27 cellular contexts compared by ENCODE assay signal in genomic region chr1:225396357-225396756, GRCh38. TPM values are rescaled to one million over a fixed set of nuclear protein-coding genes. Genes with fewer than 3 reads are reported as not detected.
A peak's percentile ranks its signal among the peaks of the same experiment; 100 is the strongest.
DNase-seq lines count a peak whose midpoint lies in the region; ATAC-seq, FAIRE-seq and TF ChIP-seq lines count a peak whose summit lies in the region.
"Had no signal": no experiment of that assay in that cellular context is flagged by ENCODE, and none has a peak within 500 bp of the region (broad histone marks: within the 10 kb centered on the region; RNA-seq: fewer than 3 reads in every experiment).

No MANE protein-coding gene starts in this region.

- H3K79me2 ChIP-seq in K562 (ENCODE audit: control insufficient read depth, insufficient read depth, low read length) (no peaks in the 10 kb centered on the region), PC-9 (ENCODE audit: low read depth) (no peaks in the 10 kb centered on the region; the same call in 1 of the 2 replicates)

- BruUV-seq in K562 (replicated peaks; lab: Mats Ljungman, UMichigan) (no TSS peak), PC-9 (replicated peaks; lab: Mats Ljungman, UMichigan) (no TSS peak)

- no peak for TF ChIP-seq EP300 in K562 (IDR thresholded peaks at IDR 0.05; ENCODE audit: low read length)

- no peaks in the 10 kb centered on the region for H3K9me1 ChIP-seq in K562 (ENCODE audit: control insufficient read depth, insufficient read depth, low read length)

- H2AFZ ChIP-seq in K562 (ENCODE audit: low read depth, low read length) (no peak overlapping the region), PC-9 (no peak overlapping the region)

- intact Hi-C loops in CD4-positive, alpha-beta memory T cell (cut with micrococcal nuclease): no loop called here
- intact Hi-C loops in activated CD8-positive, alpha-beta T cell treated with anti-CD3 and anti-CD28 coated beads for 36 hours (cut with micrococcal nuclease): no loop called here
- intact Hi-C loops in K562 (cut with micrococcal nuclease): no loop called here
- intact Hi-C loops in PC-9 (cut with micrococcal nuclease; ENCODE audit: unreplicated experiment): no loop called here

- CTCF ChIA-PET in CD4-positive, alpha-beta memory T cell (lab: Charles Lee; ENCODE audit: partially characterized antibody): no interaction called here
- CTCF ChIA-PET in activated CD8-positive, alpha-beta T cell treated with anti-CD3 and anti-CD28 coated beads for 36 hours (lab: Charles Lee): no interaction called here
- CTCF ChIA-PET in K562 (lab: Yijun Ruan, JAX; ENCODE audit: low intra/inter-chr PET ratio) (no interaction called here), PC-9 (lab: Charles Lee) (no interaction called here)

- POLR2A ChIA-PET in CD4-positive, alpha-beta memory T cell (lab: Charles Lee; ENCODE audit: partially characterized antibody): no interaction called here
- POLR2A ChIA-PET in activated CD8-positive, alpha-beta T cell treated with anti-CD3 and anti-CD28 coated beads for 36 hours (lab: Charles Lee): no interaction called here
- POLR2A ChIA-PET in K562 (lab: Yijun Ruan, JAX) (interaction anchor here (0.7 to 3.9 kb wide), 3 partner anchors 9 to 23 kb away, joined by 3 to 18 read pairs (median 14); no protein-coding TSS in a partner anchor), PC-9 (lab: Charles Lee; ENCODE audit: unreplicated experiment) (no interaction called here)

- H3K9me2 ChIP-seq in PC-9 (ENCODE audit: insufficient read depth): no peaks in the 10 kb centered on the region

- no peaks in the 10 kb centered on the region for H3K27me3 ChIP-seq in CD4-positive, CD25-positive, alpha-beta regulatory T cell (ENCODE audit: control insufficient read depth, insufficient read depth, low read length)
- no peaks in the 10 kb centered on the region for H3K27me3 ChIP-seq in CD4-positive, alpha-beta memory T cell (ENCODE audit: insufficient read depth, low read length)
- H3K27me3 ChIP-seq in K562 (ENCODE audit: control insufficient read depth in 2 of 2, insufficient read depth in 2 of 2, low read length in 2 of 2) (no peaks in the 10 kb centered on the region), PC-9 (ENCODE audit: insufficient read depth, low read depth) (no peaks in the 10 kb centered on the region)
- H3K27me3 ChIP-seq: BLaER1 had no signal

- H3K4me2 ChIP-seq in K562 (ENCODE audit: insufficient read depth, low read length): no peak overlapping the region
- H3K4me2 ChIP-seq in PC-9: no peak overlapping the region
- H3K4me2 ChIP-seq: BLaER1 had no signal

- peaks cover 38% of the 10 kb centered on the region; the same call in 1 of the 2 replicates for H3F3A ChIP-seq in PC-9 (ENCODE audit: insufficient read depth, low read depth)

- no peak for TF ChIP-seq CTCF in activated CD8-positive, alpha-beta T cell treated with anti-CD3 and anti-CD28 coated beads for 36 hours (IDR thresholded peaks at IDR 0.05)
- TF ChIP-seq CTCF in K562 (IDR thresholded peaks at IDR 0.05 in 2 of 3, conservative IDR thresholded peaks at IDR 0.05 in 1 of 3; ENCODE audit: insufficient read depth in 2 of 3, low read depth in 1 of 3, low read length in 3 of 3) (no peak), PC-9 (conservative IDR thresholded peaks at IDR 0.05) (no peak)

- peaks cover 2 to 11% (median 10%) of the 10 kb centered on the region in 4 donors for H3K4me1 Mint-ChIP-seq in CD4-positive, CD25-positive, alpha-beta regulatory T cell
- peaks cover 3 to 8% (median 6%) of the 10 kb centered on the region in 4 donors for H3K4me1 Mint-ChIP-seq in CD4-positive, alpha-beta memory T cell
- peaks cover 10% of the 10 kb centered on the region for H3K4me1 Mint-ChIP-seq in activated CD8-positive, alpha-beta T cell treated with anti-CD3 and anti-CD28 coated beads for 36 hours (ENCODE audit: low read depth)

- no peaks in the 10 kb centered on the region for H3K9me3 ChIP-seq in CD4-positive, CD25-positive, alpha-beta regulatory T cell (ENCODE audit: control insufficient read depth in 2 of 2, low read length in 2 of 2)
- H3K9me3 ChIP-seq in CD4-positive, alpha-beta memory T cell (ENCODE audit: control insufficient read depth in 1 of 2, low read length in 2 of 2): no peaks in the 10 kb centered on the region
- H3K9me3 ChIP-seq in K562 (replicated peaks; ENCODE audit: control insufficient read depth, insufficient read depth, low read depth, low read length) (no peaks in the 10 kb centered on the region), PC-9 (ENCODE audit: insufficient read depth, low read depth) (no peaks in the 10 kb centered on the region)
- H3K9me3 ChIP-seq: BLaER1 had no signal

- peaks cover 25% of the 10 kb centered on the region for H3K36me3 ChIP-seq in CD4-positive, CD25-positive, alpha-beta regulatory T cell (ENCODE audit: control insufficient read depth, insufficient read depth, low read length)
- H3K36me3 ChIP-seq in CD4-positive, alpha-beta memory T cell (ENCODE audit: insufficient read depth, low read length): peaks cover 15% of the 10 kb centered on the region
- H3K36me3 ChIP-seq in K562 (ENCODE audit: control insufficient read depth, insufficient read depth, low read length) (peaks cover 46% of the 10 kb centered on the region), PC-9 (ENCODE audit: low read depth) (peaks cover 19% of the 10 kb centered on the region)

- ATAC-seq in CD4-positive, CD25-positive, alpha-beta regulatory T cell (ENCODE audit: low read depth in 2 of 2): no peak
- ATAC-seq in activated CD8-positive, alpha-beta T cell treated with anti-CD3 and anti-CD28 coated beads for 36 hours: peak; percentile 66
- ATAC-seq in K562: 0 out of 3 replicates have a peak, but pooled peaks have one; percentile 9
- ATAC-seq: HCT116, PC-3 had no signal

- H3K27ac Mint-ChIP-seq in CD4-positive, CD25-positive, alpha-beta regulatory T cell: peak overlapping the region in 2 of 3 donors; percentile 29 to 45
- peak overlapping the region in 5 of 7 donors; percentile 3 to 60 (median 29) for H3K27ac Mint-ChIP-seq in CD4-positive, alpha-beta memory T cell
- H3K27ac Mint-ChIP-seq in activated CD8-positive, alpha-beta T cell treated with anti-CD3 and anti-CD28 coated beads for 36 hours: no peak overlapping the region

- H3K9me3 Mint-ChIP-seq in CD4-positive, CD25-positive, alpha-beta regulatory T cell: no peaks in the 10 kb centered on the region
- H3K9me3 Mint-ChIP-seq in CD4-positive, alpha-beta memory T cell: peaks cover 0 to 4% (median 0%) of the 10 kb centered on the region in 8 donors
- H3K9me3 Mint-ChIP-seq in activated CD8-positive, alpha-beta T cell treated with anti-CD3 and anti-CD28 coated beads for 36 hours: no peaks in the 10 kb centered on the region

- H4K20me1 ChIP-seq in K562 (replicated peaks; ENCODE audit: control insufficient read depth, insufficient read depth, low read length) (no peaks in the 10 kb centered on the region), PC-9 (ENCODE audit: insufficient read depth) (no peaks in the 10 kb centered on the region; the same call in 1 of the 2 replicates)

- FAIRE-seq in K562 (lab: Jason Lieb, UNC): no peak
- FAIRE-seq: D721Med, H1 had no signal

- H3K4me3 Mint-ChIP-seq in CD4-positive, CD25-positive, alpha-beta regulatory T cell: no peak overlapping the region
- H3K4me3 Mint-ChIP-seq in CD4-positive, alpha-beta memory T cell: no peak overlapping the region
- H3K4me3 Mint-ChIP-seq in activated CD8-positive, alpha-beta T cell treated with anti-CD3 and anti-CD28 coated beads for 36 hours: no peak overlapping the region

- in situ Hi-C loops in K562 (cut with MboI): no loop called here

- H3K4me3 ChIP-seq in CD4-positive, CD25-positive, alpha-beta regulatory T cell (ENCODE audit: low read depth, low read length): no peak overlapping the region
- H3K4me3 ChIP-seq in CD4-positive, alpha-beta memory T cell (ENCODE audit: low read length in 2 of 2): no peak overlapping the region
- H3K4me3 ChIP-seq in K562 (no peak overlapping the region), PC-9 (no peak overlapping the region)
- H3K4me3 ChIP-seq: BLaER1 had no signal

- no peak overlapping the region for H3K27ac ChIP-seq in CD4-positive, CD25-positive, alpha-beta regulatory T cell (ENCODE audit: insufficient read depth, low read length, poor library complexity, severe bottlenecking)
- no peak overlapping the region for H3K27ac ChIP-seq in CD4-positive, alpha-beta memory T cell (ENCODE audit: low read depth, low read length)
- H3K27ac ChIP-seq in K562 (ENCODE audit: extremely low read depth, low read depth, low read length) (no peak overlapping the region), PC-9 (no peak overlapping the region)
- H3K27ac ChIP-seq: BLaER1 had no signal

- no peaks in the 10 kb centered on the region for H3K4me1 ChIP-seq in CD4-positive, CD25-positive, alpha-beta regulatory T cell (ENCODE audit: control insufficient read depth, insufficient read depth, low read length, poor library complexity, severe bottlenecking)
- H3K4me1 ChIP-seq in CD4-positive, alpha-beta memory T cell (ENCODE audit: insufficient read depth, low read length): no peaks in the 10 kb centered on the region
- H3K4me1 ChIP-seq in K562 (replicated peaks in 1 of 2; ENCODE audit: control insufficient read depth in 2 of 2, insufficient read depth in 2 of 2, low read length in 2 of 2): no peaks in the 10 kb centered on the region
- no peaks in the 10 kb centered on the region for H3K4me1 ChIP-seq in PC-9 (replicated peaks; ENCODE audit: insufficient read depth)
- H3K4me1 ChIP-seq: BLaER1 had no signal

- H3K9ac ChIP-seq in K562 (ENCODE audit: insufficient read depth in 1 of 2, low read depth in 2 of 2, low read length in 2 of 2): no peak overlapping the region
- H3K9ac ChIP-seq: BLaER1 had no signal

- TF ChIP-seq POLR2A in K562 (conservative IDR thresholded peaks at IDR 0.05): no peak

- peak in 1 of 3 donors; percentile 10 for DNase-seq in CD4-positive, CD25-positive, alpha-beta regulatory T cell
- no peak for DNase-seq in CD4-positive, alpha-beta memory T cell
- no peak for DNase-seq in activated CD8-positive, alpha-beta T cell treated with anti-CD3 and anti-CD28 coated beads for 36 hours
- DNase-seq in K562 (ENCODE audit: extremely low read depth in 1 of 4, low spot score in 3 of 4) (no peak), NCI-H1694 treated with DMSO at 0.1 percent for 48 hours (lab: John Stamatoyannopoulos, UW) (no peak), PC-9 (no peak), NCI-H1417 treated with DMSO at 0.1 percent for 48 hours (lab: John Stamatoyannopoulos, UW) (no peak)
- DNase-seq in NK-92 treated with Interleukin-12 subunit alpha and Interleukin-12 subunit beta, amount 100 ng/mL, for 24 hours (lab: John Stamatoyannopoulos, UW): no peak
- DNase-seq: DMS53, EL, GF-D8, IMR-90, Karpas-422, MV-4-11, NCI-H1105 treated with DMSO at 0.1 percent for 48 hours, NCI-H1694, NCI-H2081 treated with DMSO at 0.1 percent for 48 hours, NCI-H2171 treated with DMSO at 0.1 percent for 48 hours, NCI-H524 treated with DMSO at 0.1 percent for 48 hours, NCI-H82, PC-3, RPMI8226, SHP77 had no signal

- H3K27me3 Mint-ChIP-seq in CD4-positive, CD25-positive, alpha-beta regulatory T cell: no peaks in the 10 kb centered on the region
- no peaks in the 10 kb centered on the region for H3K27me3 Mint-ChIP-seq in CD4-positive, alpha-beta memory T cell
- no peaks in the 10 kb centered on the region for H3K27me3 Mint-ChIP-seq in activated CD8-positive, alpha-beta T cell treated with anti-CD3 and anti-CD28 coated beads for 36 hours

- WGBS in K562 (ENCODE audit: insufficient coverage, low coverage, missing lambda C conversion rate): 52% methylated on average over 2 of the region's 2 CpGs

- peaks cover 24% of the 10 kb centered on the region for H3K36me3 Mint-ChIP-seq in CD4-positive, CD25-positive, alpha-beta regulatory T cell
- peaks cover 36 to 40% of the 10 kb centered on the region in 2 donors for H3K36me3 Mint-ChIP-seq in CD4-positive, alpha-beta memory T cell
- peaks cover 39% of the 10 kb centered on the region for H3K36me3 Mint-ChIP-seq in activated CD8-positive, alpha-beta T cell treated with anti-CD3 and anti-CD28 coated beads for 36 hours (ENCODE audit: low read depth)

- TF ChIP-seq RAD21 in K562 (CRISPR knock-in tag; conservative IDR thresholded peaks at IDR 0.05 in 1 of 2, IDR thresholded peaks at IDR 0.05 in 1 of 2): no peak

RNA-seq across cellular contexts. Expression of gene LBR, which starts 31.5 kb away (rescaled TPM):
- 140 TPM for total RNA-seq in CD4-positive, CD25-positive, alpha-beta regulatory T cell
- 100 to 1,000 TPM; 123 to 175 (median 145) TPM for polyA plus RNA-seq in CD4-positive, CD25-positive, alpha-beta regulatory T cell
- total RNA-seq in CD4-positive, alpha-beta memory T cell: 100 to 1,000 TPM; 138 to 150 TPM
- polyA plus RNA-seq in CD4-positive, alpha-beta memory T cell: 100 to 1,000 TPM; 106 to 121 TPM
- total RNA-seq in activated CD8-positive, alpha-beta T cell treated with anti-CD3 and anti-CD28 coated beads for 36 hours: 100 to 1,000 TPM; 145 to 156 TPM
- total RNA-seq in K562 (2011; cell fraction: chromatin; rRNA removed; ENCODE audit: low replicate concordance): 218 and 419 TPM in 2 replicates
- total RNA-seq in K562 (2011; cell fraction: nucleolus; rRNA removed): 192 and 198 TPM in 2 replicates
- 268 and 304 TPM in 2 replicates for total RNA-seq in K562 (2011; cell fraction: nucleoplasm; rRNA removed)
- 102 and 116 TPM in 2 replicates for total RNA-seq in K562 (2014; rRNA removed)
- total RNA-seq in K562 (2014; rRNA removed; fragmentation: Illumina TruSeq; extraction: Trizol): 205 and 234 TPM in 2 replicates
- 177 and 192 TPM in 2 replicates for total RNA-seq in K562 (2015; rRNA removed; fragmentation: Illumina TruSeq; extraction: Trizol)
- 229 and 235 TPM in 2 replicates for total RNA-seq in K562 (2021)
- 170 and 197 TPM in 2 replicates for polyA plus RNA-seq in K562 (2011; rRNA removed)
- polyA plus RNA-seq in K562 (2011; cell fraction: cytosol; rRNA removed): 90.3 and 164 TPM in 2 replicates
- 137 and 143 TPM in 2 replicates for polyA plus RNA-seq in K562 (2011; cell fraction: nucleus; rRNA removed)
- 106 and 154 TPM in 2 replicates for polyA plus RNA-seq in K562 (2012)
- 160 and 197 TPM in 2 replicates for polyA plus RNA-seq in K562 (2014; fragmentation: Illumina TruSeq; extraction: Trizol)
- polyA plus RNA-seq in K562 (2014; fragmentation: Nextera tagmentation; extraction: Ambion mirVana): 100 to 1,000 TPM; 203 to 217 TPM
- polyA plus RNA-seq in K562 (2014; rRNA removed): 144 and 147 TPM in 2 replicates
- polyA minus RNA-seq in K562 (2011; rRNA and poly(A)+ RNA removed): 186 and 194 TPM in 2 replicates
- 95.8 and 96.2 TPM in 2 replicates for polyA minus RNA-seq in K562 (2011; cell fraction: cytosol; rRNA and poly(A)+ RNA removed)
- polyA minus RNA-seq in K562 (2011; cell fraction: nucleus; rRNA and poly(A)+ RNA removed): 102 and 157 TPM in 2 replicates
- 128 and 158 TPM in 2 replicates for total RNA-seq in PC-9 (2021)

Comparison
In these comparisons a context has a peak if more than half of its experiments do, and no peak if none do; other contexts are left out.
1. ATAC-seq: peak in activated CD8-positive, alpha-beta T cell treated with anti-CD3 and anti-CD28 coated beads for 36 hours (single experiment) and K562 (single experiment); none in CD4-positive, CD25-positive, alpha-beta regulatory T cell (0 of 2).